In genomic region chr17:1515640-1516402, GRCh38 we compare ENCODE assay signal across 2 cellular contexts.
A peak's percentile ranks its signal among the peaks of the same experiment; 100 is the strongest.
TF ChIP-seq lines count a peak whose summit lies in the region.

No MANE protein-coding gene starts in this region.

TF ChIP-seq in A549, 52 proteins besides CTCF, POLR2A, EP300 and RAD21:
- TF ChIP-seq HES2 (IDR thresholded peaks at IDR 0.05): no peak
- TF ChIP-seq PHF8 (IDR thresholded peaks at IDR 0.05; ENCODE audit: borderline replicate concordance, low read depth): peak; percentile 84; the same call in 1 of the 2 replicates
- no peak for TF ChIP-seq HOXB13 (CRISPR knock-in tag; IDR thresholded peaks at IDR 0.05; ENCODE audit: low read depth)
- 0 out of 2 replicates have a peak, but pooled peaks have one; percentile 39 for TF ChIP-seq KDM5A (IDR thresholded peaks at IDR 0.05)
- TF ChIP-seq ATOH8 (CRISPR knock-in tag; IDR thresholded peaks at IDR 0.05; ENCODE audit: low read depth): no peak
- no peak for TF ChIP-seq HOXB5 (CRISPR knock-in tag; IDR thresholded peaks at IDR 0.05)
- no peak for TF ChIP-seq JUN (IDR thresholded peaks at IDR 0.05)
- peak; percentile 20; the same call in 1 of the 2 replicates for TF ChIP-seq MAX (IDR thresholded peaks at IDR 0.05)
- no peak for TF ChIP-seq ZFP36 (IDR thresholded peaks at IDR 0.05; ENCODE audit: borderline replicate concordance, partially characterized antibody)
- TF ChIP-seq NFE2L2 (conservative IDR thresholded peaks at IDR 0.05; ENCODE audit: low read length): no peak
- no peak for TF ChIP-seq NR3C1 (IDR thresholded peaks at IDR 0.05)
- TF ChIP-seq E2F6 (IDR thresholded peaks at IDR 0.05; ENCODE audit: borderline replicate concordance, low read depth): no peak
- TF ChIP-seq CHD2 (IDR thresholded peaks at IDR 0.05; ENCODE audit: low read length, partially characterized antibody): no peak
- TF ChIP-seq SMC3 (IDR thresholded peaks at IDR 0.05): peak; percentile 74

TF ChIP-seq in SK-N-SH, 30 proteins besides CTCF, POLR2A, EP300 and RAD21:
- TF ChIP-seq SMC3 (IDR thresholded peaks at IDR 0.05; ENCODE audit: low read depth, low read length) (peak; percentile 53), TCF12 (IDR thresholded peaks at IDR 0.05) (no peak), TEAD4 (IDR thresholded peaks at IDR 0.05; ENCODE audit: borderline replicate concordance, insufficient read depth) (no peak), SIN3A (IDR thresholded peaks at IDR 0.05; ENCODE audit: borderline replicate concordance, low read depth, low read length) (peak; percentile 65; the same call in 1 of the 2 replicates), PBX3 (IDR thresholded peaks at IDR 0.05) (no peak), USF2 (IDR thresholded peaks at IDR 0.05; ENCODE audit: borderline replicate concordance, low read depth, low read length) (no peak), TAF1 (IDR thresholded peaks at IDR 0.05; ENCODE audit: borderline replicate concordance, low read depth, low read length) (no peak), MAX (IDR thresholded peaks at IDR 0.05; ENCODE audit: low read depth) (0 out of 2 replicates have a peak, but pooled peaks have one; percentile 22), FOXM1 (IDR thresholded peaks at IDR 0.05; ENCODE audit: low read depth) (no peak), RXRA (IDR thresholded peaks at IDR 0.05; ENCODE audit: borderline replicate concordance, low read depth) (no peak), EZH2phosphoT487 (IDR thresholded peaks at IDR 0.05; ENCODE audit: borderline replicate concordance, low read depth) (no peak)
TF ChIP-seq in SK-N-SH: peak in this region for 3.
